24 cellular contexts compared by ENCODE assay signal in genomic region chrX:29299689-29300088, GRCh38.
DNase-seq lines count a peak whose midpoint lies in the region; ATAC-seq and TF ChIP-seq lines count a peak whose summit lies in the region.
"Had no signal": no experiment of that assay in that cellular context is flagged by ENCODE, and none has a peak within 500 bp of the region (broad histone marks: within the 10 kb centered on the region; RNA-seq: fewer than 3 reads in every experiment).

No MANE protein-coding gene starts in this region.

- CTCF ChIA-PET in MCF 10A (lab: Yijun Ruan, JAX): no interaction called here
- CTCF ChIA-PET in CD8-positive, alpha-beta memory T cell (lab: Charles Lee): no interaction called here

- no peaks in the 10 kb centered on the region for H3K9me3 Mint-ChIP-seq in MCF 10A (ENCODE audit: unreplicated experiment)
- H3K9me3 Mint-ChIP-seq in CD8-positive, alpha-beta memory T cell: peaks cover 0 to 6% (median 2%) of the 10 kb centered on the region in 5 donors
- H3K9me3 Mint-ChIP-seq: activated naive CD4-positive, alpha-beta T cell treated with anti-CD3 and anti-CD28 coated beads, Interleukin-2, amount 50 U/mL, for 24 hours; activated T-helper 1 cell treated with anti-CD3 and anti-CD28 coated beads, Interleukin-12 subunit alpha, Interleukin-12 subunit beta, Interleukin-2, Interleukin-4 antibody, amounts not matched to agents 30 ng/mL and 10 ng/mL and 1 ng/mL, durations not matched to agents 14 hours and 24 hours and 36 hours; HFFc6 had no signal

- no peaks in the 10 kb centered on the region for H3K4me1 ChIP-seq in breast epithelium
- H3K4me1 ChIP-seq in CD8-positive, alpha-beta memory T cell (ENCODE audit: insufficient read depth, low read length): no peaks in the 10 kb centered on the region
- H3K4me1 ChIP-seq: BLaER1, heart left ventricle, right atrium auricular region had no signal

- TF ChIP-seq CTCF in MCF 10A (IDR thresholded peaks at IDR 0.05; ENCODE audit: unreplicated experiment) (no peak), breast epithelium (IDR thresholded peaks at IDR 0.05) (no peak)

- H3K27ac ChIP-seq in breast epithelium: no peak overlapping the region
- H3K27ac ChIP-seq in CD8-positive, alpha-beta memory T cell (ENCODE audit: low read depth, low read length): no peak overlapping the region
- H3K27ac ChIP-seq: BLaER1, heart left ventricle, HL-60, neutrophil, right atrium auricular region had no signal

- TF ChIP-seq POLR2A in breast epithelium (IDR thresholded peaks at IDR 0.05): no peak

- ATAC-seq in esophagus mucosa (peak; percentile 28), HG02981 (IDR thresholded peaks at IDR 0.05; ENCODE audit: unreplicated experiment) (no peak)
- ATAC-seq: activated CD4-positive, alpha-beta T cell treated with anti-CD3 and anti-CD28 coated beads for 36 hours; effector memory CD8-positive, alpha-beta T cell; heart left ventricle; T-cell had no signal

- H3K9me3 ChIP-seq in breast epithelium: no peaks in the 10 kb centered on the region
- H3K9me3 ChIP-seq in CD8-positive, alpha-beta memory T cell (ENCODE audit: low read length): no peaks in the 10 kb centered on the region
- H3K9me3 ChIP-seq: BLaER1, heart left ventricle, neutrophil, right atrium auricular region had no signal

- no peaks in the 10 kb centered on the region for H3K36me3 ChIP-seq in breast epithelium
- H3K36me3 ChIP-seq in CD8-positive, alpha-beta memory T cell (ENCODE audit: insufficient read depth, low read length): no peaks in the 10 kb centered on the region
- H3K36me3 ChIP-seq: BLaER1, heart left ventricle, neutrophil, right atrium auricular region had no signal

- no peak overlapping the region for H3K4me3 ChIP-seq in breast epithelium
- H3K4me3 ChIP-seq in CD8-positive, alpha-beta memory T cell (ENCODE audit: low read length): no peak overlapping the region
- H3K4me3 ChIP-seq: BLaER1, heart left ventricle, right atrium auricular region had no signal

- POLR2A ChIA-PET in MCF 10A (lab: Yijun Ruan, JAX): no interaction called here
- POLR2A ChIA-PET in CD8-positive, alpha-beta memory T cell (lab: Charles Lee): no interaction called here

- H3K36me3 Mint-ChIP-seq in MCF 10A (ENCODE audit: insufficient read depth, unreplicated experiment): no peaks in the 10 kb centered on the region
- H3K36me3 Mint-ChIP-seq in CD8-positive, alpha-beta memory T cell: no peaks in the 10 kb centered on the region
- H3K36me3 Mint-ChIP-seq: activated naive CD4-positive, alpha-beta T cell treated with anti-CD3 and anti-CD28 coated beads, Interleukin-2, amount 50 U/mL, for 24 hours; T-cell had no signal

- intact Hi-C loops in MCF 10A (cut with micrococcal nuclease) (no loop called here), breast epithelium (cut with DNase I; ENCODE audit: low total_unique reads) (no loop called here)

- no peak overlapping the region for H3K4me3 Mint-ChIP-seq in MCF 10A (ENCODE audit: unreplicated experiment)
- no peak overlapping the region for H3K4me3 Mint-ChIP-seq in CD8-positive, alpha-beta memory T cell
- H3K4me3 Mint-ChIP-seq: activated CD4-positive, alpha-beta T cell treated with anti-CD3 and anti-CD28 coated beads for 36 hours; activated naive CD4-positive, alpha-beta T cell treated with anti-CD3 and anti-CD28 coated beads, Interleukin-2, amount 50 U/mL, for 24 hours; activated T-helper 1 cell treated with anti-CD3 and anti-CD28 coated beads, Interleukin-12 subunit alpha, Interleukin-12 subunit beta, Interleukin-2, Interleukin-4 antibody, amounts not matched to agents 30 ng/mL and 10 ng/mL and 1 ng/mL, durations not matched to agents 14 hours and 24 hours and 36 hours; effector memory CD8-positive, alpha-beta T cell; HFFc6; T-cell had no signal

- H3K27me3 Mint-ChIP-seq in MCF 10A (ENCODE audit: insufficient read depth, unreplicated experiment): peaks cover 26% of the 10 kb centered on the region
- H3K27me3 Mint-ChIP-seq in CD8-positive, alpha-beta memory T cell: no peaks in the 10 kb centered on the region
- H3K27me3 Mint-ChIP-seq: activated CD4-positive, alpha-beta T cell treated with anti-CD3 and anti-CD28 coated beads for 36 hours; activated naive CD4-positive, alpha-beta T cell treated with anti-CD3 and anti-CD28 coated beads, Interleukin-2, amount 50 U/mL, for 24 hours; effector memory CD8-positive, alpha-beta T cell had no signal

- peaks cover 0 to 9% of the 10 kb centered on the region in 2 donors for H3K27me3 ChIP-seq in breast epithelium
- no peaks in the 10 kb centered on the region for H3K27me3 ChIP-seq in CD8-positive, alpha-beta memory T cell (ENCODE audit: insufficient read depth, low read length, poor library complexity, severe bottlenecking)
- H3K27me3 ChIP-seq: BLaER1, heart left ventricle, neutrophil, right atrium auricular region had no signal

- H3K4me1 Mint-ChIP-seq in MCF 10A (ENCODE audit: insufficient read depth, unreplicated experiment): peaks cover 5% of the 10 kb centered on the region
- no peaks in the 10 kb centered on the region for H3K4me1 Mint-ChIP-seq in CD8-positive, alpha-beta memory T cell
- H3K4me1 Mint-ChIP-seq: activated CD4-positive, alpha-beta T cell treated with anti-CD3 and anti-CD28 coated beads for 36 hours; activated naive CD4-positive, alpha-beta T cell treated with anti-CD3 and anti-CD28 coated beads, Interleukin-2, amount 50 U/mL, for 24 hours; T-cell had no signal

- no peak overlapping the region for H3K27ac Mint-ChIP-seq in MCF 10A (ENCODE audit: low read depth, unreplicated experiment)
- H3K27ac Mint-ChIP-seq in CD8-positive, alpha-beta memory T cell: no peak overlapping the region
- H3K27ac Mint-ChIP-seq: activated CD4-positive, alpha-beta T cell treated with anti-CD3 and anti-CD28 coated beads for 36 hours; activated naive CD4-positive, alpha-beta T cell treated with anti-CD3 and anti-CD28 coated beads, Interleukin-2, amount 50 U/mL, for 24 hours; activated T-helper 1 cell treated with anti-CD3 and anti-CD28 coated beads, Interleukin-12 subunit alpha, Interleukin-12 subunit beta, Interleukin-2, Interleukin-4 antibody, amounts not matched to agents 30 ng/mL and 10 ng/mL and 1 ng/mL, durations not matched to agents 14 hours and 24 hours and 36 hours; effector memory CD8-positive, alpha-beta T cell; HFFc6; T-cell had no signal

- peak; percentile 25 for DNase-seq in MCF 10A (ENCODE audit: unreplicated experiment)
- no peak for DNase-seq in breast epithelium (ENCODE audit: low spot score in 2 of 2)
- peak; percentile 3 for DNase-seq in NCI-H524 treated with DMSO at 0.1 percent for 48 hours (lab: John Stamatoyannopoulos, UW)
- DNase-seq in CD8-positive, alpha-beta memory T cell: no peak
- DNase-seq in stimulated activated CD4-positive, alpha-beta T cell treated with anti-CD3 and anti-CD28 coated beads, Interleukin-1b, Interleukin-23, amount 100 ng/mL, for 48 hours: no peak
- no peak for DNase-seq in NCI-H446 treated with DMSO at 0.1 percent for 48 hours (lab: John Stamatoyannopoulos, UW)
- DNase-seq: activated CD4-positive, alpha-beta T cell treated with anti-CD3 and anti-CD28 coated beads for 36 hours; effector memory CD8-positive, alpha-beta T cell; heart left ventricle; HFFc6; NCI-H1930; NCI-H69; SHP77; stimulated activated CD4-positive, alpha-beta T cell treated with anti-CD3 and anti-CD28 coated beads, Interleukin-12 subunit alpha, Interleukin-12 subunit beta, amount 100 ng/mL, for 4 hours; stimulated activated CD8-positive, alpha-beta memory T cell treated with anti-CD3 and anti-CD28 coated beads, Interleukin-4, amount 100 ng/mL, for 48 hours; T-cell had no signal

- no TSS peak for BruUV-seq in MCF 10A (replicated peaks; lab: Mats Ljungman, UMichigan)

Comparison
In these comparisons a context has a peak if more than half of its experiments do, and no peak if none do; other contexts are left out.
1. DNase-seq: peak in MCF 10A (single experiment) and NCI-H524 treated with DMSO at 0.1 percent for 48 hours (single experiment); none in breast epithelium (0 of 2), CD8-positive, alpha-beta memory T cell (0 of 5), stimulated activated CD4-positive, alpha-beta T cell treated with anti-CD3 and anti-CD28 coated beads, Interleukin-1b, Interleukin-23, amount 100 ng/mL, for 48 hours (single experiment) and NCI-H446 treated with DMSO at 0.1 percent for 48 hours (single experiment).